13 cellular contexts compared by ENCODE assay signal in genomic region chr4:38612996-38613395, GRCh38. TPM values are rescaled to one million over a fixed set of nuclear protein-coding genes. Genes with fewer than 3 reads are reported as not detected.
DNase-seq lines count a peak whose midpoint lies in the region; ATAC-seq, FAIRE-seq and TF ChIP-seq lines count a peak whose summit lies in the region.
"Had no signal": no experiment of that assay in that cellular context is flagged by ENCODE, and none has a peak within 500 bp of the region (broad histone marks: within the 10 kb centered on the region; RNA-seq: fewer than 3 reads in every experiment).

No MANE protein-coding gene starts in this region.

- no peaks in the 10 kb centered on the region for H4K20me1 ChIP-seq in endothelial cell of umbilical vein (replicated peaks; ENCODE audit: control insufficient read depth, extremely low read depth, insufficient read depth, low read length)

- H3K4me1 ChIP-seq in endothelial cell of umbilical vein (ENCODE audit: control insufficient read depth, extremely low read depth, insufficient read depth, low read length) = no peaks in the 10 kb centered on the region

- H3K27ac ChIP-seq in endothelial cell of umbilical vein (ENCODE audit: insufficient read depth, low read depth, low read length) (no peak overlapping the region), RWPE1 (no peak overlapping the region)
- H3K27ac ChIP-seq in CD4-positive, alpha-beta T cell (ENCODE audit: low read depth, low read length) = no peak overlapping the region

- H3K4me2 ChIP-seq in endothelial cell of umbilical vein (ENCODE audit: insufficient read depth, low read length) = no peak overlapping the region

- peaks cover 0 to 3% of the 10 kb centered on the region in 2 experiments for H3K27me3 ChIP-seq in endothelial cell of umbilical vein (ENCODE audit: control insufficient read depth in 2 of 2, insufficient read depth in 2 of 2, low read length in 2 of 2)
- H3K27me3 ChIP-seq in CD4-positive, alpha-beta T cell (ENCODE audit: control insufficient read depth, insufficient read depth, low read length) = no peaks in the 10 kb centered on the region

- H3K27ac Mint-ChIP-seq in osteocyte (ENCODE audit: unreplicated experiment) = no peak overlapping the region
- H3K27ac Mint-ChIP-seq in CD4-positive, alpha-beta T cell = no peak overlapping the region

- no peak overlapping the region for H3K9ac ChIP-seq in endothelial cell of umbilical vein (replicated peaks; ENCODE audit: extremely low read depth, insufficient read depth, low read length)

- CTCF ChIA-PET in endothelial cell of umbilical vein (lab: Charles Lee) = interaction anchor here (0.7 to 0.9 kb wide), 2 partner anchors 47 to 62 kb away, joined by 3 read pairs; no protein-coding TSS in a partner anchor
- CTCF ChIA-PET in CD4-positive, alpha-beta T cell (lab: Charles Lee) = no interaction called here
- CTCF ChIA-PET in RWPE1 (lab: Yijun Ruan, JAX) = no interaction called here

- H3K4me3 ChIP-seq in endothelial cell of umbilical vein (replicated peaks in 1 of 3; ENCODE audit: insufficient read depth in 1 of 3, low read depth in 1 of 3, low read length in 3 of 3) = no peak overlapping the region

- H3K9me1 ChIP-seq in endothelial cell of umbilical vein (replicated peaks; ENCODE audit: control insufficient read depth, extremely low read depth, insufficient read depth, low read length) = no peaks in the 10 kb centered on the region

- no peaks in the 10 kb centered on the region for H3K36me3 ChIP-seq in endothelial cell of umbilical vein (ENCODE audit: control insufficient read depth in 2 of 2, extremely low read depth in 1 of 2, insufficient read depth in 2 of 2, low read length in 2 of 2)

- H3K27me3 Mint-ChIP-seq in osteocyte (ENCODE audit: unreplicated experiment) = no peaks in the 10 kb centered on the region
- H3K27me3 Mint-ChIP-seq in CD4-positive, alpha-beta T cell = no peaks in the 10 kb centered on the region
- H3K27me3 Mint-ChIP-seq: activated CD8-positive, alpha-beta T cell treated with anti-CD3 and anti-CD28 coated beads for 36 hours; CD4-positive, CD25-positive, alpha-beta regulatory T cell; naive thymus-derived CD8-positive, alpha-beta T cell had no signal

- H2AFZ ChIP-seq in endothelial cell of umbilical vein (ENCODE audit: low read depth, low read length) = no peak overlapping the region

- intact Hi-C loops in endothelial cell of umbilical vein (cut with micrococcal nuclease) = no loop called here
- intact Hi-C loops in CD4-positive, alpha-beta T cell (cut with DNase I, micrococcal nuclease) = no loop called here

- no peaks in the 10 kb centered on the region for H3K36me3 Mint-ChIP-seq in osteocyte (ENCODE audit: unreplicated experiment)
- H3K36me3 Mint-ChIP-seq in CD4-positive, alpha-beta T cell (ENCODE audit: low read depth) = no peaks in the 10 kb centered on the region
- H3K36me3 Mint-ChIP-seq: naive thymus-derived CD8-positive, alpha-beta T cell had no signal

- no peaks in the 10 kb centered on the region for H3K79me2 ChIP-seq in endothelial cell of umbilical vein (ENCODE audit: control insufficient read depth, insufficient read depth, low read length)

- ATAC-seq in CD4-positive, alpha-beta T cell (ENCODE audit: poor library complexity) = no peak
- ATAC-seq in HG03571 (IDR thresholded peaks at IDR 0.05; ENCODE audit: unreplicated experiment) = no peak
- ATAC-seq: activated CD8-positive, alpha-beta T cell treated with anti-CD3 and anti-CD28 coated beads for 36 hours; naive thymus-derived CD8-positive, alpha-beta T cell had no signal

- H3K4me3 Mint-ChIP-seq in osteocyte (ENCODE audit: unreplicated experiment) = no peak overlapping the region
- H3K4me3 Mint-ChIP-seq in CD4-positive, alpha-beta T cell = no peak overlapping the region
- H3K4me3 Mint-ChIP-seq: activated CD8-positive, alpha-beta T cell treated with anti-CD3 and anti-CD28 coated beads for 36 hours; naive thymus-derived CD8-positive, alpha-beta T cell had no signal

- no TSS peak for BruUV-seq in endothelial cell of umbilical vein (replicated peaks; lab: Mats Ljungman, UMichigan)

- FAIRE-seq in endothelial cell of umbilical vein (lab: Jason Lieb, UNC) = no peak

- H3K4me1 Mint-ChIP-seq in osteocyte (ENCODE audit: unreplicated experiment) = peaks cover 11% of the 10 kb centered on the region
- H3K4me1 Mint-ChIP-seq in CD4-positive, alpha-beta T cell (ENCODE audit: low read depth) = peaks cover 49% of the 10 kb centered on the region

- no peak for TF ChIP-seq CTCF in endothelial cell of umbilical vein (IDR thresholded peaks at IDR 0.05; ENCODE audit: extremely low read depth in 1 of 2, insufficient read depth in 1 of 2, low read depth in 1 of 2, low read length in 2 of 2)
- no peak for TF ChIP-seq CTCF in osteocyte (IDR thresholded peaks at IDR 0.05)
- no peak for TF ChIP-seq CTCF in CD4-positive, alpha-beta T cell (IDR thresholded peaks at IDR 0.05)
- TF ChIP-seq CTCF in RWPE1 (conservative IDR thresholded peaks at IDR 0.05; ENCODE audit: low read depth) = no peak

- POLR2A ChIA-PET in endothelial cell of umbilical vein (lab: Charles Lee) = no interaction called here
- POLR2A ChIA-PET in CD4-positive, alpha-beta T cell (lab: Charles Lee) = no interaction called here
- POLR2A ChIA-PET in RWPE1 (lab: Yijun Ruan, JAX; ENCODE audit: low non-redundant PET) = no interaction called here

- dilution Hi-C loops in endothelial cell of umbilical vein (cut with MboI; ENCODE audit: extremely low pct_ligation_motif_present, low sequenced_read_pairs) = no loop called here

- no peaks in the 10 kb centered on the region for H3K9me3 Mint-ChIP-seq in osteocyte (ENCODE audit: unreplicated experiment)
- H3K9me3 Mint-ChIP-seq in CD4-positive, alpha-beta T cell = no peaks in the 10 kb centered on the region
- H3K9me3 Mint-ChIP-seq: activated CD8-positive, alpha-beta T cell treated with anti-CD3 and anti-CD28 coated beads for 36 hours; naive thymus-derived CD8-positive, alpha-beta T cell had no signal

- DNase-seq in HT-29 (ENCODE audit: low spot score) = peak; percentile 77
- DNase-seq in NCI-H2196 (lab: John Stamatoyannopoulos, UW; ENCODE audit: unreplicated experiment) = peak; percentile 63
- DNase-seq in endothelial cell of umbilical vein (ENCODE audit: low read depth, low spot score) = peak; percentile 56
- DNase-seq in osteocyte (ENCODE audit: extremely low spot score, unreplicated experiment) = peak; percentile 3
- no peak for DNase-seq in CD4-positive, alpha-beta T cell
- no peak for DNase-seq in activated T-cell treated with anti-CD3 and anti-CD28 coated beads for 4 hours
- no peak for DNase-seq in RWPE1 (ENCODE audit: low spot score)
- DNase-seq: activated CD8-positive, alpha-beta T cell treated with anti-CD3 and anti-CD28 coated beads for 36 hours; CD4-positive, CD25-positive, alpha-beta regulatory T cell; H7; naive thymus-derived CD8-positive, alpha-beta T cell; T-helper 2 cell had no signal

- H3K9me3 ChIP-seq in endothelial cell of umbilical vein (replicated peaks; ENCODE audit: control insufficient read depth, insufficient read depth, low read length) = no peaks in the 10 kb centered on the region
- no peaks in the 10 kb centered on the region for H3K9me3 ChIP-seq in CD4-positive, alpha-beta T cell (ENCODE audit: control insufficient read depth, low read length)

- no peak for TF ChIP-seq POLR2A in endothelial cell of umbilical vein (IDR thresholded peaks at IDR 0.05; ENCODE audit: low read depth, low read length)

TF ChIP-seq in endothelial cell of umbilical vein, 7 proteins besides CTCF, POLR2A, EP300 and RAD21:
- TF ChIP-seq MYC (IDR thresholded peaks at IDR 0.05; ENCODE audit: low read depth, low read length) (no peak), GATA2 (IDR thresholded peaks at IDR 0.05; ENCODE audit: insufficient read depth, insufficient read length, low read depth, low read length) (no peak)

RNA-seq across cellular contexts. Expression of gene KLF3, which starts 51.0 kb away (rescaled TPM):
- total RNA-seq in HT-29 (2014; rRNA removed; shearing (Covaris generic)) = 74.3 and 76.6 TPM in 2 replicates
- 50.5 and 51.8 TPM in 2 replicates for total RNA-seq in endothelial cell of umbilical vein
- 23.7 and 27.7 TPM in 2 replicates for polyA plus RNA-seq in endothelial cell of umbilical vein
- 23.0 and 24.0 TPM in 2 replicates for polyA plus RNA-seq in endothelial cell of umbilical vein (2011; cell fraction: cytosol; rRNA removed)
- 60.4 and 62.4 TPM in 2 replicates for polyA plus RNA-seq in endothelial cell of umbilical vein (2011; cell fraction: nucleus; rRNA removed)
- 22.7 and 26.3 TPM in 2 replicates for polyA plus RNA-seq in endothelial cell of umbilical vein (2012)
- polyA minus RNA-seq in endothelial cell of umbilical vein = 80.9 and 81.2 TPM in 2 replicates
- polyA minus RNA-seq in endothelial cell of umbilical vein (2011; cell fraction: cytosol; rRNA and poly(A)+ RNA removed) = 11.0 TPM
- polyA minus RNA-seq in endothelial cell of umbilical vein (2011; cell fraction: nucleus; rRNA and poly(A)+ RNA removed) = 203 and 233 TPM in 2 replicates
- 42.4 and 43.7 TPM in 2 replicates for total RNA-seq in osteocyte
- total RNA-seq in CD4-positive, alpha-beta T cell = 100 to 1,000 TPM; 203 to 204 TPM

Comparison
In these comparisons a context has a peak if more than half of its experiments do, and no peak if none do; other contexts are left out.
1. DNase-seq: peak in HT-29 (single experiment), NCI-H2196 (single experiment), endothelial cell of umbilical vein (single experiment) and osteocyte (single experiment); none in CD4-positive, alpha-beta T cell (0 of 10), activated T-cell treated with anti-CD3 and anti-CD28 coated beads for 4 hours (single experiment) and RWPE1 (single experiment).